In the genomic region with DNA sequence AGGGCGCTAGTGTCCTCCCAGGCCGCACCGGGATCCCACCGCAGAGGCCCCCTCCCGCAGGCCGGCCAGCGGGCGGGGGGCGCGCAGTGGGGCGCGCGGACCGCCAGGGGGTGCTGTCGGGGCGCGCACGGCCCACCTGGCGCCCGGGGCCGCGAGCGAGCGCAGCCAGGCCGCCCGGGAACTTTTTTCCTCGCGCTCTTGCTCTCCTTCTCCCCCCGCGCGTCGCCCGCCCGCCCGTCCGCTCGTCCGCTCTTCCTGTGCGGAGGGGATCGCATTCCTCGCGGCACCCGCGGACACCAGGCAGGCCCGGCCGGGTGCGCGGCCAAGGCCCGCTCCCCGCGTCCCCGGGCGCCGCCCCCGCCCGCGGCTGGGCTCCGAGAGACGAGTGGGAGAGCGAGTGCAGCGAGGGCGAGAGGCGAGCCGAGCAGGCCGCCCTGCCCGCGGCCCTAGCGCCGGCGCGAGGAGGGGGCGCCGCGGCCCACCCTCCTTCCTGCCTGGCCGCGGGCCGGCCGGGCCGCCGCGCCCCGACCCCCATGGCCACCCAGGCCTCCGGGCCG, we compare ENCODE assay signal across 8 cellular contexts. TPM values are rescaled to one million over a fixed set of nuclear protein-coding genes. Genes with fewer than 3 reads are reported as not detected.
A peak's percentile ranks its signal among the peaks of the same experiment; 100 is the strongest.
DNase-seq lines count a peak whose midpoint lies in the region; ATAC-seq and TF ChIP-seq lines count a peak whose summit lies in the region.

TSS of gene RAI1 (plus strand) at position 272 of the 557 bp plus-strand sequence. CDS start 111,491 bp downstream, outside the sequence.

- TF ChIP-seq CTCF in thoracic aorta (IDR thresholded peaks at IDR 0.05) = peak; percentile 58

- DNase-seq in DMS79 treated with DMSO at 0.1 percent for 48 hours (lab: John Stamatoyannopoulos, UW) (peak; percentile 41), MG63 (peak; percentile 76), glomerular endothelial cell (ENCODE audit: extremely low read depth, low read depth, low spot score) (no peak), nucleus accumbens (lab: John Stamatoyannopoulos, UW) (peak in 48 of 56 donors; percentile 13 to 81 (median 58)), thoracic aorta (ENCODE audit: low spot score) (no peak)

- peaks cover 41% of the 10 kb centered on the region for H3K4me1 Mint-ChIP-seq in activated naive CD4-positive, alpha-beta T cell treated with anti-CD3 and anti-CD28 coated beads, Interleukin-2, amount 50 U/mL, for 24 hours

- no peaks in the 10 kb centered on the region for H3K9me3 Mint-ChIP-seq in activated naive CD4-positive, alpha-beta T cell treated with anti-CD3 and anti-CD28 coated beads, Interleukin-2, amount 50 U/mL, for 24 hours

- H3K36me3 ChIP-seq in MG63 (peaks cover 2% of the 10 kb centered on the region; the same call in 1 of the 2 replicates), thoracic aorta (no peaks in the 10 kb centered on the region)

- peak; percentile 49 for ATAC-seq in GM21723 (IDR thresholded peaks at IDR 0.05; ENCODE audit: unreplicated experiment)
- peak; percentile 43 for ATAC-seq in SK-N-SH treated with all-trans-retinoic acid at 6 μM for 48 hours
- peak; percentile 42 for ATAC-seq in thoracic aorta (ENCODE audit: insufficient number of reproducible peaks, low FRiP score, low read depth)

- H3K9me3 ChIP-seq in MG63 = no peaks in the 10 kb centered on the region
- H3K9me3 ChIP-seq in thoracic aorta = no peaks in the 10 kb centered on the region

- peak within 1 kb of the TSS; percentile 46 for H3K27ac Mint-ChIP-seq in activated naive CD4-positive, alpha-beta T cell treated with anti-CD3 and anti-CD28 coated beads, Interleukin-2, amount 50 U/mL, for 24 hours

- H3K27me3 ChIP-seq in MG63 (no peaks in the 10 kb centered on the region), thoracic aorta (replicated peaks; ENCODE audit: insufficient read depth) (no peaks in the 10 kb centered on the region)

- no peaks in the 10 kb centered on the region for H3K27me3 Mint-ChIP-seq in activated naive CD4-positive, alpha-beta T cell treated with anti-CD3 and anti-CD28 coated beads, Interleukin-2, amount 50 U/mL, for 24 hours

- peak within 1 kb of the TSS; percentile 87 to 89 for H3K27ac ChIP-seq in thoracic aorta

- peak within 1 kb of the TSS; percentile 86 for H3K4me3 Mint-ChIP-seq in activated naive CD4-positive, alpha-beta T cell treated with anti-CD3 and anti-CD28 coated beads, Interleukin-2, amount 50 U/mL, for 24 hours

- H3K4me1 ChIP-seq in thoracic aorta (ENCODE audit: control insufficient read depth in 1 of 2, low read depth in 2 of 2) = peaks cover 8 to 23% of the 10 kb centered on the region in 2 donors

- no peaks in the 10 kb centered on the region for H3K36me3 Mint-ChIP-seq in activated naive CD4-positive, alpha-beta T cell treated with anti-CD3 and anti-CD28 coated beads, Interleukin-2, amount 50 U/mL, for 24 hours

- H3K4me3 ChIP-seq in MG63 (peak within 1 kb of the TSS; percentile 71), thoracic aorta (peak within 1 kb of the TSS; percentile 91)

TF ChIP-seq in SK-N-SH treated with all-trans-retinoic acid at 6 μM for 48 hours, 23 proteins besides CTCF, POLR2A, EP300 and RAD21:
- TF ChIP-seq TCF4 (CRISPR knock-in tag; IDR thresholded peaks at IDR 0.05; ENCODE audit: borderline replicate concordance) (no peak), ZFP3 (CRISPR knock-in tag; IDR thresholded peaks at IDR 0.05) (no peak), SNAI2 (CRISPR knock-in tag; IDR thresholded peaks at IDR 0.05) (no peak), TSHZ2 (CRISPR knock-in tag; IDR thresholded peaks at IDR 0.05) (no peak), PPARA (CRISPR knock-in tag; IDR thresholded peaks at IDR 0.05; ENCODE audit: borderline replicate concordance) (no peak), ZC3H10 (CRISPR knock-in tag; IDR thresholded peaks at IDR 0.05) (no peak), OSR1 (CRISPR knock-in tag; IDR thresholded peaks at IDR 0.05) (no peak), ZNF565 (CRISPR knock-in tag; conservative IDR thresholded peaks at IDR 0.05; ENCODE audit: low read depth) (no peak), BACH2 (CRISPR knock-in tag; IDR thresholded peaks at IDR 0.05; ENCODE audit: borderline replicate concordance) (no peak), CSDC2 (CRISPR knock-in tag; IDR thresholded peaks at IDR 0.05) (no peak; the same call in 1 of the 2 replicates), ISL1 (CRISPR knock-in tag; IDR thresholded peaks at IDR 0.05) (no peak), ZFP30 (CRISPR knock-in tag; IDR thresholded peaks at IDR 0.05) (no peak), PATZ1 (CRISPR knock-in tag; IDR thresholded peaks at IDR 0.05; ENCODE audit: borderline replicate concordance) (no peak), ZNF8 (CRISPR knock-in tag; IDR thresholded peaks at IDR 0.05) (no peak), RARB (CRISPR knock-in tag; IDR thresholded peaks at IDR 0.05) (no peak), ARNTL (CRISPR knock-in tag; IDR thresholded peaks at IDR 0.05; ENCODE audit: borderline replicate concordance, low read depth) (no peak), GLIS3 (CRISPR knock-in tag; IDR thresholded peaks at IDR 0.05) (no peak), TOX (CRISPR knock-in tag; IDR thresholded peaks at IDR 0.05; ENCODE audit: borderline replicate concordance) (no peak)
- TF ChIP-seq, protein P1, sequence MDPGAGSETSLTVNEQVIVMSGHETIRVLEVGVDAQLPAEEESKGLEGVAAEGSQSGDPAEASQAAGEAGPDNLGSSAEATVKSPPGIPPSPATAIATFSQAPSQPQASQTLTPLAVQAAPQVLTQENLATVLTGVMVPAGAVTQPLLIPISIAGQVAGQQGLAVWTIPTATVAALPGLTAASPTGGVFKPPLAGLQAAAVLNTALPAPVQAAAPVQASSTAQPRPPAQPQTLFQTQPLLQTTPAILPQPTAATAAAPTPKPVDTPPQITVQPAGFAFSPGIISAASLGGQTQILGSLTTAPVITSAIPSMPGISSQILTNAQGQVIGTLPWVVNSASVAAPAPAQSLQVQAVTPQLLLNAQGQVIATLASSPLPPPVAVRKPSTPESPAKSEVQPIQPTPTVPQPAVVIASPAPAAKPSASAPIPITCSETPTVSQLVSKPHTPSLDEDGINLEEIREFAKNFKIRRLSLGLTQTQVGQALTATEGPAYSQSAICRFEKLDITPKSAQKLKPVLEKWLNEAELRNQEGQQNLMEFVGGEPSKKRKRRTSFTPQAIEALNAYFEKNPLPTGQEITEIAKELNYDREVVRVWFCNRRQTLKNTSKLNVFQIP (CRISPR knock-in tag; IDR thresholded peaks at IDR 0.05; ENCODE audit: borderline replicate concordance, low read depth) = no peak
- TF ChIP-seq, protein P2, sequence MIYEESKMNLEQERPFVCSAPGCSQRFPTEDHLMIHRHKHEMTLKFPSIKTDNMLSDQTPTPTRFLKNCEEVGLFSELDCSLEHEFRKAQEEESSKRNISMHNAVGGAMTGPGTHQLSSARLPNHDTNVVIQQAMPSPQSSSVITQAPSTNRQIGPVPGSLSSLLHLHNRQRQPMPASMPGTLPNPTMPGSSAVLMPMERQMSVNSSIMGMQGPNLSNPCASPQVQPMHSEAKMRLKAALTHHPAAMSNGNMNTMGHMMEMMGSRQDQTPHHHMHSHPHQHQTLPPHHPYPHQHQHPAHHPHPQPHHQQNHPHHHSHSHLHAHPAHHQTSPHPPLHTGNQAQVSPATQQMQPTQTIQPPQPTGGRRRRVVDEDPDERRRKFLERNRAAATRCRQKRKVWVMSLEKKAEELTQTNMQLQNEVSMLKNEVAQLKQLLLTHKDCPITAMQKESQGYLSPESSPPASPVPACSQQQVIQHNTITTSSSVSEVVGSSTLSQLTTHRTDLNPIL (CRISPR knock-in tag; IDR thresholded peaks at IDR 0.05; ENCODE audit: low read depth) = no peak

RNA-seq across cellular contexts. Expression of gene RAI1, which starts in this region (rescaled TPM):
- total RNA-seq in MG63 (2014; rRNA removed; shearing (Covaris generic); ENCODE audit: low replicate concordance) = 2.9 and 7.1 TPM in 2 replicates
- total RNA-seq in glomerular endothelial cell (38.1 and 64.9 TPM in 2 replicates), thoracic aorta (10 to 100 TPM; 21.0 to 31.5 TPM)

Comparison
In these comparisons a context has a peak if more than half of its experiments do, and no peak if none do; other contexts are left out.
1. DNase-seq: peak in DMS79 treated with DMSO at 0.1 percent for 48 hours (single experiment), MG63 (single experiment) and nucleus accumbens (48 of 56); none in glomerular endothelial cell (single experiment) and thoracic aorta (single experiment).
2. Peak in every context shown above with its lines, with median percentiles within 50 percentile points of each other: ATAC-seq.